Comparison of ENCODE assay signal across 16 cellular contexts in the genomic region with DNA sequence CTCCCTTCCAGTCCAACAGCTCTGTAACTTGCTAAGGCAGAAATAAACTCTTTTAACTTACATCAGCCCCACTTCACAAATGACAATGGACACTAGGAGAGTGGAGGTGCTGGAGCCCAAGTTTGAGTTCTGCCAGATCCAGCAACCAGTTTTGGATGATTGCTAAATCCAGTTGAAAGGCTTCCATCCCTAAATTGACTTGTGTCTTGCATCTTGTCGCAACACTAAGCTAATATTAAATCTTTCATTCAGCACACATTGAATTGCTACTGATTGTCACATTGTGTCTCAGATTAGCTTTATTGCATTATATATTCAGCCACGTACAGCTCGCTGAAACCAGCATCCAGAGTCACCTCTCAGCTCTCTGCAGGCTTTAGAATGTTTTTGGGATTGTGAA. TPM values are rescaled to one million over a fixed set of nuclear protein-coding genes. Genes with fewer than 3 reads are reported as not detected.
DNase-seq lines count a peak whose midpoint lies in the region; ATAC-seq, FAIRE-seq and TF ChIP-seq lines count a peak whose summit lies in the region.
"Had no signal": no experiment of that assay in that cellular context is flagged by ENCODE, and none has a peak within 500 bp of the region (broad histone marks: within the 10 kb centered on the region; RNA-seq: fewer than 3 reads in every experiment).

No MANE protein-coding gene starts in this region.

- H3K9ac ChIP-seq in adipocyte (ENCODE audit: low read length), result peak overlapping the region; percentile 7
- H3K9ac ChIP-seq in neuronal stem cell (ENCODE audit: low read depth, low read length, poor library complexity), result no peak overlapping the region
- H3K9ac ChIP-seq: BLaER1 had no signal

- H3K4me3 ChIP-seq in adipocyte (ENCODE audit: low read length) (no peak overlapping the region), neuronal stem cell (ENCODE audit: low read length in 2 of 2) (no peak overlapping the region)
- H3K4me3 ChIP-seq: A549, BLaER1 had no signal

- FAIRE-seq in urothelium cell line (lab: Jason Lieb, UNC), result peak; percentile 56
- FAIRE-seq: A549 had no signal

- ATAC-seq in left lobe of liver, result peak; percentile 58
- ATAC-seq in GM19397 (IDR thresholded peaks at IDR 0.05; ENCODE audit: unreplicated experiment), result no peak

- H3K18ac ChIP-seq in neuronal stem cell (ENCODE audit: low read length), result no peak overlapping the region

- no peak overlapping the region for H3K4me2 ChIP-seq in neuronal stem cell (ENCODE audit: insufficient read depth, low read length, poor library complexity, severe bottlenecking)
- H3K4me2 ChIP-seq: A549, BLaER1 had no signal

- H3K27ac ChIP-seq in neuronal stem cell (replicated peaks; ENCODE audit: low read length), result no peak overlapping the region
- H3K27ac ChIP-seq: BLaER1 had no signal

- peak overlapping the region in 2 of 3 experiments; percentile 23 to 96 for H3K27ac Mint-ChIP-seq in nephron
- no peak overlapping the region for H3K27ac Mint-ChIP-seq in glutamatergic neuron (ENCODE audit: unreplicated experiment)
- H3K27ac Mint-ChIP-seq: CD8-positive, alpha-beta memory T cell; H9; IgD-negative memory B cell had no signal

- H3K36me3 Mint-ChIP-seq in nephron (ENCODE audit: low read depth) (no peaks in the 10 kb centered on the region), glutamatergic neuron (ENCODE audit: unreplicated experiment) (no peaks in the 10 kb centered on the region)
- H3K36me3 Mint-ChIP-seq: IgD-negative memory B cell had no signal

- H2BK5ac ChIP-seq in neuronal stem cell (ENCODE audit: low read length), result no peak overlapping the region

- H2BK15ac ChIP-seq in neuronal stem cell (ENCODE audit: low read length), result no peak overlapping the region

- no peaks in the 10 kb centered on the region for H3K27me3 Mint-ChIP-seq in nephron (ENCODE audit: low read depth)
- no peaks in the 10 kb centered on the region for H3K27me3 Mint-ChIP-seq in glutamatergic neuron (ENCODE audit: unreplicated experiment)

- H2BK12ac ChIP-seq in neuronal stem cell (ENCODE audit: low read length), result no peak overlapping the region

- H3K4me3 Mint-ChIP-seq in nephron (no peak overlapping the region), glutamatergic neuron (ENCODE audit: unreplicated experiment) (no peak overlapping the region)
- H3K4me3 Mint-ChIP-seq: CD8-positive, alpha-beta memory T cell; H9; IgD-negative memory B cell had no signal

- DNase-seq in adipocyte (ENCODE audit: low read depth) (no peak), left lobe of liver (ENCODE audit: low spot score) (no peak), urothelium cell line (ENCODE audit: low spot score) (no peak), glutamatergic neuron (no peak), neuronal stem cell (ENCODE audit: low spot score) (no peak)
- no peak for DNase-seq in activated CD4-positive, alpha-beta T cell treated with anti-CD3 and anti-CD28 coated beads, Interleukin-2, amount 50 U/mL, for 4 hours
- DNase-seq: CD8-positive, alpha-beta memory T cell; DMS53; GF-D8; GOT3; H9 had no signal

- H2AK5ac ChIP-seq in neuronal stem cell (ENCODE audit: low read depth, low read length), result no peak overlapping the region

- H3K27me3 ChIP-seq in adipocyte (replicated peaks; ENCODE audit: control insufficient read depth, insufficient read depth, low read length) (no peaks in the 10 kb centered on the region), neuronal stem cell (ENCODE audit: control insufficient read depth in 3 of 3, insufficient read depth in 3 of 3, low read depth in 1 of 3, low read length in 3 of 3) (no peaks in the 10 kb centered on the region)
- H3K27me3 ChIP-seq: BLaER1 had no signal

- H3K4me1 Mint-ChIP-seq in nephron, result peaks cover 30% of the 10 kb centered on the region
- peaks cover 3% of the 10 kb centered on the region for H3K4me1 Mint-ChIP-seq in glutamatergic neuron (ENCODE audit: low read depth, unreplicated experiment)
- H3K4me1 Mint-ChIP-seq: CD8-positive, alpha-beta memory T cell; IgD-negative memory B cell had no signal

- no peak overlapping the region for H4K8ac ChIP-seq in neuronal stem cell (ENCODE audit: low read depth, low read length)

- H3K79me1 ChIP-seq in neuronal stem cell (ENCODE audit: low read depth, low read length), result no peaks in the 10 kb centered on the region

- H3K36me3 ChIP-seq in adipocyte (ENCODE audit: control insufficient read depth, insufficient read depth, low read length, severe bottlenecking), result no peaks in the 10 kb centered on the region
- H3K36me3 ChIP-seq in neuronal stem cell (replicated peaks in 1 of 2; ENCODE audit: control insufficient read depth in 2 of 2, insufficient read depth in 2 of 2, low read length in 2 of 2), result no peaks in the 10 kb centered on the region
- H3K36me3 ChIP-seq: BLaER1 had no signal

- H2AFZ ChIP-seq in neuronal stem cell (ENCODE audit: low read length), result no peak overlapping the region

- H3K9me3 Mint-ChIP-seq in nephron (no peaks in the 10 kb centered on the region), glutamatergic neuron (ENCODE audit: unreplicated experiment) (no peaks in the 10 kb centered on the region)
- H3K9me3 Mint-ChIP-seq: CD8-positive, alpha-beta memory T cell; H9 had no signal

- WGBS in neuronal stem cell (ENCODE audit: extremely low coverage in 2 of 2, insufficient read length in 2 of 2, insufficient replicate concordance in 1 of 2), 2 donors, result no CpG with 5 or more reads among the region's 3 CpGs

- no peak overlapping the region for H4K91ac ChIP-seq in neuronal stem cell (ENCODE audit: low read depth, low read length, poor library complexity)

- H2BK120ac ChIP-seq in neuronal stem cell (ENCODE audit: low read depth, low read length), result no peak overlapping the region

- H3K9me3 ChIP-seq in adipocyte (ENCODE audit: control insufficient read depth, low read length), result no peaks in the 10 kb centered on the region
- no peaks in the 10 kb centered on the region for H3K9me3 ChIP-seq in neuronal stem cell (replicated peaks in 1 of 2; ENCODE audit: control insufficient read depth in 2 of 2, insufficient read depth in 1 of 2, low read depth in 1 of 2, low read length in 2 of 2)
- H3K9me3 ChIP-seq: A549, BLaER1 had no signal

- TF ChIP-seq CTCF in nephron (IDR thresholded peaks at IDR 0.05; ENCODE audit: unreplicated experiment in 3 of 3) (no peak), glutamatergic neuron (IDR thresholded peaks at IDR 0.05; ENCODE audit: partially characterized antibody, unreplicated experiment) (no peak)

- H3K4me1 ChIP-seq in adipocyte (ENCODE audit: control insufficient read depth, insufficient read depth, low read length) (peaks cover 39% of the 10 kb centered on the region), neuronal stem cell (ENCODE audit: control insufficient read depth in 2 of 2, insufficient read depth in 1 of 2, low read depth in 1 of 2, low read length in 2 of 2) (peaks cover 11 to 13% of the 10 kb centered on the region in 2 donors)

- no peak overlapping the region for H3K14ac ChIP-seq in neuronal stem cell (ENCODE audit: low read length)

- H3K23ac ChIP-seq in neuronal stem cell (ENCODE audit: low read depth, low read length, poor library complexity), result no peak overlapping the region

- H3K4ac ChIP-seq in neuronal stem cell (ENCODE audit: low read length), result no peak overlapping the region

RNA-seq across cellular contexts. Expression of a gene that starts 41.7 kb away (rescaled TPM):
- 202 TPM for total RNA-seq in left lobe of liver
- total RNA-seq in glutamatergic neuron (ENCODE audit: unreplicated experiment), result not detected
- polyA plus RNA-seq in neuronal stem cell (2013, experiment 1 of 2), result not detected
- polyA plus RNA-seq in neuronal stem cell (2013, experiment 2 of 2), result not detected
- total RNA-seq: H9 had no signal

Comparison
In these comparisons a context has a peak if more than half of its experiments do, and no peak if none do; other contexts are left out.
1. RNA of a gene that starts 41.7 kb away (total RNA-seq): 202 TPM in left lobe of liver (single experiment); not detected in glutamatergic neuron (single experiment); every median in the first group is over 100 times any median in the second.